Comparison of ENCODE assay signal across 30 cellular contexts in genomic region chr5:644971-645370, GRCh38. TPM values are rescaled to one million over a fixed set of nuclear protein-coding genes. Genes with fewer than 3 reads are reported as not detected.
"Had no signal": no experiment of that assay in that cellular context is flagged by ENCODE, and none has a peak within 500 bp of the region (broad histone marks: within the 10 kb centered on the region; RNA-seq: fewer than 3 reads in every experiment).

No MANE protein-coding gene starts in this region.

- FAIRE-seq: TTC549 had no signal

- H3K9me3 ChIP-seq: breast epithelium had no signal

- H3K4me3 ChIP-seq: breast epithelium, SK-N-MC had no signal

- DNase-seq: activated B cell treated with CpG ODN at 0.5 μM for 24 hours; activated CD4-positive, alpha-beta T cell treated with anti-CD3 and anti-CD28 coated beads for 1 hour; activated CD4-positive, alpha-beta T cell treated with anti-CD3 and anti-CD28 coated beads, Interleukin-2, amount 10 ng/mL, durations not matched to agents 24 days and 14 days; activated CD4-positive, alpha-beta T cell treated with anti-CD3 and anti-CD28 coated beads, Interleukin-2, amount 50 U/mL, for 48 hours; activated CD8-positive, alpha-beta memory T cell treated with anti-CD3 and anti-CD28 coated beads, Interleukin-2, amount 10 ng/mL, durations not matched to agents 7 days and 5 days; activated gamma-delta T cell treated with Interleukin-2 at 50 U/mL for 16 hours; activated naive CD4-positive, alpha-beta T cell treated with anti-CD3 and anti-CD28 coated beads, Interleukin-2, amount 10 ng/mL, durations not matched to agents 7 days and 5 days; activated naive CD8-positive, alpha-beta T cell treated with anti-CD3 and anti-CD28 coated beads for 36 hours; activated T-cell treated with anti-CD3 and anti-CD28 coated beads, Interleukin-2, amount 50 U/mL, for 48 hours; KBM-7; NCI-H1092; NCI-H1417 treated with DMSO at 0.1 percent for 48 hours; NCI-H1694; NCI-H2029; NCI-H2107; NCI-H2171 treated with DMSO at 0.1 percent for 48 hours; NCI-H345; NCI-H510A; NCI-H82; OCI-M1; RPMI8226; T-cell; T-helper 2 cell; T1000 had no signal

- H3K36me3 ChIP-seq: breast epithelium had no signal

- H3K27ac ChIP-seq: breast epithelium, SK-N-MC had no signal

- H3K27me3 ChIP-seq: breast epithelium had no signal

- H3K4me1 ChIP-seq: breast epithelium had no signal

- ATAC-seq: activated CD8-positive, alpha-beta memory T cell treated with anti-CD3 and anti-CD28 coated beads, Interleukin-2, amount 10 ng/mL, durations not matched to agents 7 days and 5 days; Panc1; Right ventricle myocardium inferior; T-cell had no signal

RNA-seq across cellular contexts. Expression of gene TPPP, which starts 48.2 kb away (rescaled TPM):
- total RNA-seq: activated CD4-positive, alpha-beta T cell treated with anti-CD3 and anti-CD28 coated beads, Interleukin-2, amount 10 ng/mL, durations not matched to agents 24 days and 14 days; LHCN-M2 had no signal
